In the genomic region with DNA sequence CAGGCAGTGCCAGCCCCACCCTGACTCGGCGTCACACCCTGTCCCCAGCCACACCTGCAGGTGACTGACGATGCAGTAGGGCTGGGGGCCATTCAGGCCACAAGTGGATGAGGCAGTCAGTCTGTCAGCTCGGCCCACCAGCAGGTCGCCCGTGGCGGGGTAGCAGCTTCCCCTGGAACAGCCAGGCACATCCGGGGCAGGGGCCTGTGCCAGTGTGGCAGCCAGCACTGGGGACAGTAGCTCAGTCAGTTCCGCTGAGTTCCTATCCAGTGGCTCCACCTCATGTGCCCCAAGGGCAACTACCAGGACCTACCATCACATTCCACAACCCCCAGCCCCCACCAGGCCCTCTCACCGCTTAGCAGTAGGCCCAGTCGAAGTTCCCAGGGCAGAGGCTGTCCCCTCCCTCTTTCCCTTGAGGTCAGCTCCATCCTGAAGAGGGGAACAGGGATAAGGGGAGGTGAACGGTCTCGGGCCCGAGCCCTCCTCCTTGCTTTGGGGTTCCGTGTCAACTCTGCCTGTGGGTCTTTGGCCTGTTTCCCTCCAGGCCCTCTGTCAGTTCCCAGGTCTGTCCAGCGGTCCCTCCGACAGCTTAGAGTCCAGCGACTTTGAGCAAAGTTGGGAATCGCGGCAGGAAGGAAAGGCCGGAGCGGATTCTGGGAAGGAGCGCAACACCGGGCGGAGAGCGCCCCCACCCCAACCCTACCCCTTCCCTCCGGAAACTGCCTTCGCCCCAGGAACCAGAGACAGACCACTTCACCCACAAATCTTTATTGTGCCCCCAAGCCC, we compare ENCODE assay signal across 1 cellular context.
TF ChIP-seq lines count a peak whose summit lies in the region.

A gene (minus strand): TSS at position 614 of the 789 bp plus-strand sequence. CDS start 183 bp downstream, at position 431.

TF ChIP-seq in HepG2, 621 proteins besides CTCF, POLR2A, EP300 and RAD21 (continued from another document and continues in another):
- TF ChIP-seq FOXK2 (IDR thresholded peaks at IDR 0.05) (no peak), ZNF839 (CRISPR knock-in tag; IDR thresholded peaks at IDR 0.05; ENCODE audit: borderline replicate concordance) (no peak), AHR (CRISPR knock-in tag; IDR thresholded peaks at IDR 0.05) (0 out of 2 replicates have a peak, but pooled peaks have one; percentile 67), ZNF160 (CRISPR knock-in tag; IDR thresholded peaks at IDR 0.05) (peak; percentile 82), GTF3A (CRISPR knock-in tag; conservative IDR thresholded peaks at IDR 0.05) (no peak), PITX1 (CRISPR knock-in tag; IDR thresholded peaks at IDR 0.05) (0 out of 2 replicates have a peak, but pooled peaks have one; percentile 22), HNF4G (IDR thresholded peaks at IDR 0.05; ENCODE audit: borderline replicate concordance, low read depth, low read length) (peak; percentile 33; the same call in 1 of the 2 replicates), HNF4G (CRISPR knock-in tag; IDR thresholded peaks at IDR 0.05; ENCODE audit: borderline replicate concordance, low read depth) (no peak), ZNF530 (CRISPR knock-in tag; IDR thresholded peaks at IDR 0.05; ENCODE audit: low read depth) (no peak), FOXP1 (IDR thresholded peaks at IDR 0.05) (no peak), FOXP1 (CRISPR knock-in tag; IDR thresholded peaks at IDR 0.05) (no peak), CAMTA2 (CRISPR knock-in tag; IDR thresholded peaks at IDR 0.05; ENCODE audit: borderline replicate concordance) (0 out of 2 replicates have a peak, but pooled peaks have one; percentile 58), ZNF768 (CRISPR knock-in tag; IDR thresholded peaks at IDR 0.05) (0 out of 2 replicates have a peak, but pooled peaks have one; percentile 13), XRCC5 (optimal IDR thresholded peaks at IDR 0.05; ENCODE audit: low read length) (peak; percentile 86), PAWR (CRISPR knock-in tag; IDR thresholded peaks at IDR 0.05; ENCODE audit: borderline replicate concordance) (0 out of 2 replicates have a peak, but pooled peaks have one; percentile 58), ZNF737 (CRISPR knock-in tag; IDR thresholded peaks at IDR 0.05; ENCODE audit: borderline replicate concordance) (no peak), ZSCAN29 (CRISPR knock-in tag; conservative IDR thresholded peaks at IDR 0.05) (no peak), MED1 (CRISPR knock-in tag; IDR thresholded peaks at IDR 0.05) (peak; percentile 64), ETV5 (CRISPR knock-in tag; IDR thresholded peaks at IDR 0.05; ENCODE audit: borderline replicate concordance) (peak; percentile 39; the same call in 1 of the 2 replicates), NFIC (IDR thresholded peaks at IDR 0.05; ENCODE audit: low read length) (no peak), SOX5 (CRISPR knock-in tag; IDR thresholded peaks at IDR 0.05; ENCODE audit: borderline replicate concordance) (no peak), SP4 (CRISPR knock-in tag; IDR thresholded peaks at IDR 0.05) (no peak), ZKSCAN1 (IDR thresholded peaks at IDR 0.05; ENCODE audit: low read length) (no peak), RAD51 (IDR thresholded peaks at IDR 0.05; ENCODE audit: borderline replicate concordance) (no peak), ZBTB1 (CRISPR knock-in tag; IDR thresholded peaks at IDR 0.05; ENCODE audit: borderline replicate concordance) (no peak), ZNF543 (CRISPR knock-in tag; IDR thresholded peaks at IDR 0.05) (peak; percentile 57; the same call in 1 of the 2 replicates)
- TF ChIP-seq, protein P1, sequence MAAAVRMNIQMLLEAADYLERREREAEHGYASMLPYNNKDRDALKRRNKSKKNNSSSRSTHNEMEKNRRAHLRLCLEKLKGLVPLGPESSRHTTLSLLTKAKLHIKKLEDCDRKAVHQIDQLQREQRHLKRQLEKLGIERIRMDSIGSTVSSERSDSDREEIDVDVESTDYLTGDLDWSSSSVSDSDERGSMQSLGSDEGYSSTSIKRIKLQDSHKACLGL (CRISPR knock-in tag; IDR thresholded peaks at IDR 0.05): peak; percentile 71
- TF ChIP-seq, protein P2, sequence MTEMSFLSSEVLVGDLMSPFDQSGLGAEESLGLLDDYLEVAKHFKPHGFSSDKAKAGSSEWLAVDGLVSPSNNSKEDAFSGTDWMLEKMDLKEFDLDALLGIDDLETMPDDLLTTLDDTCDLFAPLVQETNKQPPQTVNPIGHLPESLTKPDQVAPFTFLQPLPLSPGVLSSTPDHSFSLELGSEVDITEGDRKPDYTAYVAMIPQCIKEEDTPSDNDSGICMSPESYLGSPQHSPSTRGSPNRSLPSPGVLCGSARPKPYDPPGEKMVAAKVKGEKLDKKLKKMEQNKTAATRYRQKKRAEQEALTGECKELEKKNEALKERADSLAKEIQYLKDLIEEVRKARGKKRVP (CRISPR knock-in tag; IDR thresholded peaks at IDR 0.05): peak in 1 of 2 experiments; percentile 40; a peak in 1 of 4 replicates
- TF ChIP-seq, protein P3, sequence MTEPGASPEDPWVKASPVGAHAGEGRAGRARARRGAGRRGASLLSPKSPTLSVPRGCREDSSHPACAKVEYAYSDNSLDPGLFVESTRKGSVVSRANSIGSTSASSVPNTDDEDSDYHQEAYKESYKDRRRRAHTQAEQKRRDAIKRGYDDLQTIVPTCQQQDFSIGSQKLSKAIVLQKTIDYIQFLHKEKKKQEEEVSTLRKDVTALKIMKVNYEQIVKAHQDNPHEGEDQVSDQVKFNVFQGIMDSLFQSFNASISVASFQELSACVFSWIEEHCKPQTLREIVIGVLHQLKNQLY (CRISPR knock-in tag; IDR thresholded peaks at IDR 0.05): no peak
- TF ChIP-seq, protein P4, sequence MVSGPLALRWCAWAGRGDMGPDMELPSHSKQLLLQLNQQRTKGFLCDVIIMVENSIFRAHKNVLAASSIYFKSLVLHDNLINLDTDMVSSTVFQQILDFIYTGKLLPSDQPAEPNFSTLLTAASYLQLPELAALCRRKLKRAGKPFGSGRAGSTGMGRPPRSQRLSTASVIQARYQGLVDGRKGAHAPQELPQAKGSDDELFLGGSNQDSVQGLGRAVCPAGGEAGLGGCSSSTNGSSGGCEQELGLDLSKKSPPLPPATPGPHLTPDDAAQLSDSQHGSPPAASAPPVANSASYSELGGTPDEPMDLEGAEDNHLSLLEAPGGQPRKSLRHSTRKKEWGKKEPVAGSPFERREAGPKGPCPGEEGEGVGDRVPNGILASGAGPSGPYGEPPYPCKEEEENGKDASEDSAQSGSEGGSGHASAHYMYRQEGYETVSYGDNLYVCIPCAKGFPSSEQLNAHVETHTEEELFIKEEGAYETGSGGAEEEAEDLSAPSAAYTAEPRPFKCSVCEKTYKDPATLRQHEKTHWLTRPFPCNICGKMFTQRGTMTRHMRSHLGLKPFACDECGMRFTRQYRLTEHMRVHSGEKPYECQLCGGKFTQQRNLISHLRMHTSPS (CRISPR knock-in tag; IDR thresholded peaks at IDR 0.05; ENCODE audit: low read depth): peak; percentile 80
- TF ChIP-seq, protein P5, sequence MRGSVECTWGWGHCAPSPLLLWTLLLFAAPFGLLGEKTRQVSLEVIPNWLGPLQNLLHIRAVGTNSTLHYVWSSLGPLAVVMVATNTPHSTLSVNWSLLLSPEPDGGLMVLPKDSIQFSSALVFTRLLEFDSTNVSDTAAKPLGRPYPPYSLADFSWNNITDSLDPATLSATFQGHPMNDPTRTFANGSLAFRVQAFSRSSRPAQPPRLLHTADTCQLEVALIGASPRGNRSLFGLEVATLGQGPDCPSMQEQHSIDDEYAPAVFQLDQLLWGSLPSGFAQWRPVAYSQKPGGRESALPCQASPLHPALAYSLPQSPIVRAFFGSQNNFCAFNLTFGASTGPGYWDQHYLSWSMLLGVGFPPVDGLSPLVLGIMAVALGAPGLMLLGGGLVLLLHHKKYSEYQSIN (CRISPR knock-in tag; IDR thresholded peaks at IDR 0.05; ENCODE audit: borderline replicate concordance): no peak
- TF ChIP-seq, protein P6, sequence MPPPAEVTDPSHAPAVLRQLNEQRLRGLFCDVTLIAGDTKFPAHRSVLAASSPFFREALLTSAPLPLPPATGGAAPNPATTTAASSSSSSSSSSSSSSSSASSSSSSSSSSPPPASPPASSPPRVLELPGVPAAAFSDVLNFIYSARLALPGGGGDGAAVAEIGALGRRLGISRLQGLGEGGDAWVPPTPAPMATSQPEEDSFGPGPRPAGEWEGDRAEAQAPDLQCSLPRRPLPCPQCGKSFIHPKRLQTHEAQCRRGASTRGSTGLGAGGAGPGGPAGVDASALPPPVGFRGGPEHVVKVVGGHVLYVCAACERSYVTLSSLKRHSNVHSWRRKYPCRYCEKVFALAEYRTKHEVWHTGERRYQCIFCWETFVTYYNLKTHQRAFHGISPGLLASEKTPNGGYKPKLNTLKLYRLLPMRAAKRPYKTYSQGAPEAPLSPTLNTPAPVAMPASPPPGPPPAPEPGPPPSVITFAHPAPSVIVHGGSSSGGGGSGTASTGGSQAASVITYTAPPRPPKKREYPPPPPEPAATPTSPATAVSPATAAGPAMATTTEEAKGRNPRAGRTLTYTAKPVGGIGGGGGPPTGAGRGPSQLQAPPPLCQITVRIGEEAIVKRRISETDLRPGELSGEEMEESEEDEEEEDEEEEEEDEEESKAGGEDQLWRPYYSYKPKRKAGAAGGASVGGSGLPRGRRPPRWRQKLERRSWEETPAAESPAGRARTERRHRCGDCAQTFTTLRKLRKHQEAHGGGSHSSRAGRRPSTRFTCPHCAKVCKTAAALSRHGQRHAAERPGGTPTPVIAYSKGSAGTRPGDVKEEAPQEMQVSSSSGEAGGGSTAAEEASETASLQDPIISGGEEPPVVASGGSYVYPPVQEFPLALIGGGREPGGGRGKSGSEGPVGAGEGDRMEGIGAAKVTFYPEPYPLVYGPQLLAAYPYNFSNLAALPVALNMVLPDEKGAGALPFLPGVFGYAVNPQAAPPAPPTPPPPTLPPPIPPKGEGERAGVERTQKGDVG (CRISPR knock-in tag; IDR thresholded peaks at IDR 0.05; ENCODE audit: borderline replicate concordance): no peak
- TF ChIP-seq, protein P7, sequence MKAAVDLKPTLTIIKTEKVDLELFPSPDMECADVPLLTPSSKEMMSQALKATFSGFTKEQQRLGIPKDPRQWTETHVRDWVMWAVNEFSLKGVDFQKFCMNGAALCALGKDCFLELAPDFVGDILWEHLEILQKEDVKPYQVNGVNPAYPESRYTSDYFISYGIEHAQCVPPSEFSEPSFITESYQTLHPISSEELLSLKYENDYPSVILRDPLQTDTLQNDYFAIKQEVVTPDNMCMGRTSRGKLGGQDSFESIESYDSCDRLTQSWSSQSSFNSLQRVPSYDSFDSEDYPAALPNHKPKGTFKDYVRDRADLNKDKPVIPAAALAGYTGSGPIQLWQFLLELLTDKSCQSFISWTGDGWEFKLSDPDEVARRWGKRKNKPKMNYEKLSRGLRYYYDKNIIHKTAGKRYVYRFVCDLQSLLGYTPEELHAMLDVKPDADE (CRISPR knock-in tag; IDR thresholded peaks at IDR 0.05): no peak
- TF ChIP-seq, protein P8, sequence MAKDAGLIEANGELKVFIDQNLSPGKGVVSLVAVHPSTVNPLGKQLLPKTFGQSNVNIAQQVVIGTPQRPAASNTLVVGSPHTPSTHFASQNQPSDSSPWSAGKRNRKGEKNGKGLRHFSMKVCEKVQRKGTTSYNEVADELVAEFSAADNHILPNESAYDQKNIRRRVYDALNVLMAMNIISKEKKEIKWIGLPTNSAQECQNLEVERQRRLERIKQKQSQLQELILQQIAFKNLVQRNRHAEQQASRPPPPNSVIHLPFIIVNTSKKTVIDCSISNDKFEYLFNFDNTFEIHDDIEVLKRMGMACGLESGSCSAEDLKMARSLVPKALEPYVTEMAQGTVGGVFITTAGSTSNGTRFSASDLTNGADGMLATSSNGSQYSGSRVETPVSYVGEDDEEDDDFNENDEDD (CRISPR knock-in tag; IDR thresholded peaks at IDR 0.05; ENCODE audit: borderline replicate concordance): 0 out of 2 replicates have a peak, but pooled peaks have one; percentile 23
- TF ChIP-seq, protein P9, sequence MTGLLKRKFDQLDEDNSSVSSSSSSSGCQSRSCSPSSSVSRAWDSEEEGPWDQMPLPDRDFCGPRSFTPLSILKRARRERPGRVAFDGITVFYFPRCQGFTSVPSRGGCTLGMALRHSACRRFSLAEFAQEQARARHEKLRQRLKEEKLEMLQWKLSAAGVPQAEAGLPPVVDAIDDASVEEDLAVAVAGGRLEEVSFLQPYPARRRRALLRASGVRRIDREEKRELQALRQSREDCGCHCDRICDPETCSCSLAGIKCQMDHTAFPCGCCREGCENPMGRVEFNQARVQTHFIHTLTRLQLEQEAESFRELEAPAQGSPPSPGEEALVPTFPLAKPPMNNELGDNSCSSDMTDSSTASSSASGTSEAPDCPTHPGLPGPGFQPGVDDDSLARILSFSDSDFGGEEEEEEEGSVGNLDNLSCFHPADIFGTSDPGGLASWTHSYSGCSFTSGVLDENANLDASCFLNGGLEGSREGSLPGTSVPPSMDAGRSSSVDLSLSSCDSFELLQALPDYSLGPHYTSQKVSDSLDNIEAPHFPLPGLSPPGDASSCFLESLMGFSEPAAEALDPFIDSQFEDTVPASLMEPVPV (CRISPR knock-in tag; IDR thresholded peaks at IDR 0.05): peak; percentile 87
- TF ChIP-seq, protein P10, sequence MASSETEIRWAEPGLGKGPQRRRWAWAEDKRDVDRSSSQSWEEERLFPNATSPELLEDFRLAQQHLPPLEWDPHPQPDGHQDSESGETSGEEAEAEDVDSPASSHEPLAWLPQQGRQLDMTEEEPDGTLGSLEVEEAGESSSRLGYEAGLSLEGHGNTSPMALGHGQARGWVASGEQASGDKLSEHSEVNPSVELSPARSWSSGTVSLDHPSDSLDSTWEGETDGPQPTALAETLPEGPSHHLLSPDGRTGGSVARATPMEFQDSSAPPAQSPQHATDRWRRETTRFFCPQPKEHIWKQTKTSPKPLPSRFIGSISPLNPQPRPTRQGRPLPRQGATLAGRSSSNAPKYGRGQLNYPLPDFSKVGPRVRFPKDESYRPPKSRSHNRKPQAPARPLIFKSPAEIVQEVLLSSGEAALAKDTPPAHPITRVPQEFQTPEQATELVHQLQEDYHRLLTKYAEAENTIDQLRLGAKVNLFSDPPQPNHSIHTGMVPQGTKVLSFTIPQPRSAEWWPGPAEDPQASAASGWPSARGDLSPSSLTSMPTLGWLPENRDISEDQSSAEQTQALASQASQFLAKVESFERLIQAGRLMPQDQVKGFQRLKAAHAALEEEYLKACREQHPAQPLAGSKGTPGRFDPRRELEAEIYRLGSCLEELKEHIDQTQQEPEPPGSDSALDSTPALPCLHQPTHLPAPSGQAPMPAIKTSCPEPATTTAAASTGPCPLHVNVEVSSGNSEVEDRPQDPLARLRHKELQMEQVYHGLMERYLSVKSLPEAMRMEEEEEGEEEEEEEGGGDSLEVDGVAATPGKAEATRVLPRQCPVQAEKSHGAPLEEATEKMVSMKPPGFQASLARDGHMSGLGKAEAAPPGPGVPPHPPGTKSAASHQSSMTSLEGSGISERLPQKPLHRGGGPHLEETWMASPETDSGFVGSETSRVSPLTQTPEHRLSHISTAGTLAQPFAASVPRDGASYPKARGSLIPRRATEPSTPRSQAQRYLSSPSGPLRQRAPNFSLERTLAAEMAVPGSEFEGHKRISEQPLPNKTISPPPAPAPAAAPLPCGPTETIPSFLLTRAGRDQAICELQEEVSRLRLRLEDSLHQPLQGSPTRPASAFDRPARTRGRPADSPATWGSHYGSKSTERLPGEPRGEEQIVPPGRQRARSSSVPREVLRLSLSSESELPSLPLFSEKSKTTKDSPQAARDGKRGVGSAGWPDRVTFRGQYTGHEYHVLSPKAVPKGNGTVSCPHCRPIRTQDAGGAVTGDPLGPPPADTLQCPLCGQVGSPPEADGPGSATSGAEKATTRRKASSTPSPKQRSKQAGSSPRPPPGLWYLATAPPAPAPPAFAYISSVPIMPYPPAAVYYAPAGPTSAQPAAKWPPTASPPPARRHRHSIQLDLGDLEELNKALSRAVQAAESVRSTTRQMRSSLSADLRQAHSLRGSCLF (CRISPR knock-in tag; IDR thresholded peaks at IDR 0.05; ENCODE audit: borderline replicate concordance): no peak
